7 cellular contexts compared by ENCODE assay signal in the genomic region with DNA sequence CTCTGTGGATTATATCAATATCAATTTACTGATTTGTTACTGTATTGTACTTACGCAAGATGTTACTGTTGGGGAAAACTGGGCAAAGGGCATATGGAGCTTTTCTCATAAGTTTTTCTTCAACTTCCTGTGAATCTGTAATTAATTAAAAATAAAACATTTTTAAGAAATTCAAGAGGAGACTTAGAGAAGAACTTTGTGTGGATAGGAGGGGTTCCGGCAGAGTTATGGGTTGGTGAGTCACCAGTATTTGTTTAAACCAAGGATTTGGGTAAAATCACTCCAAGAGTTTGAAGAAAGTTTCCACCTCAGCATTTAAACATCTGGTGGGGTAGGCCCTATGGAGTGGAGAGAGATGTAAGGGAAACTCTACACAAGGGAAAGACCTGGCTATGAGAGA.
"Had no signal": no experiment of that assay in that cellular context is flagged by ENCODE, and none has a peak within 500 bp of the region (broad histone marks: within the 10 kb centered on the region; RNA-seq: fewer than 3 reads in every experiment).

No MANE protein-coding gene starts in this region.

- H3K4me3 Mint-ChIP-seq: GM23338, H9, HFFc6 had no signal

- H3K27ac Mint-ChIP-seq: GM23338, H9, HFFc6 had no signal

- H3K4me3 ChIP-seq: GM23338, K562 had no signal

- H3K4me1 Mint-ChIP-seq: GM23338, H9 had no signal

- H3K4me2 ChIP-seq: GM23338 had no signal

- DNase-seq: H9, HCEC 1CT, HFFc6, IMR-90, KG1 had no signal

- H2AFZ ChIP-seq: GM23338 had no signal

- H3K9me3 Mint-ChIP-seq: GM23338, H9, HFFc6 had no signal
